Comparison of ENCODE assay signal across 4 cellular contexts in genomic region chr20:9557411-9557810, GRCh38. TPM values are rescaled to one million over a fixed set of nuclear protein-coding genes. Genes with fewer than 3 reads are reported as not detected.
"Had no signal": no experiment of that assay in that cellular context is flagged by ENCODE, and none has a peak within 500 bp of the region (broad histone marks: within the 10 kb centered on the region; RNA-seq: fewer than 3 reads in every experiment).

No MANE protein-coding gene starts in this region.

- H3K4me3 ChIP-seq: GM12878 had no signal

- DNase-seq: GDM1, GF-D8 had no signal

RNA-seq across cellular contexts. Expression of gene LAMP5, which starts 43.0 kb away (rescaled TPM):
- total RNA-seq: G401 had no signal
